In genomic region chr18:13482641-13482945, GRCh38 we compare ENCODE assay signal across 22 cellular contexts.
DNase-seq lines count a peak whose midpoint lies in the region; ATAC-seq and TF ChIP-seq lines count a peak whose summit lies in the region.
"Had no signal": no experiment of that assay in that cellular context is flagged by ENCODE, and none has a peak within 500 bp of the region (broad histone marks: within the 10 kb centered on the region; RNA-seq: fewer than 3 reads in every experiment).

No MANE protein-coding gene starts in this region.

- H3K4me1 ChIP-seq in prostate gland (replicated peaks), result no peaks in the 10 kb centered on the region
- H3K4me1 ChIP-seq: upper lobe of right lung had no signal

- no peaks in the 10 kb centered on the region for H3K27me3 ChIP-seq in prostate gland (replicated peaks; ENCODE audit: insufficient read depth)
- H3K27me3 ChIP-seq: cardiac muscle cell, upper lobe of right lung had no signal

- H3K9me3 Mint-ChIP-seq in activated naive CD8-positive, alpha-beta T cell treated with anti-CD3 and anti-CD28 coated beads, Interleukin-2, amount 10 ng/mL, durations not matched to agents 7 days and 5 days, result peaks cover 4% of the 10 kb centered on the region
- H3K9me3 Mint-ChIP-seq in stimulated activated effector memory CD8-positive, alpha-beta T cell treated with anti-CD3 and anti-CD28 coated beads, Interleukin-12 subunit alpha, Interleukin-12 subunit beta, amount 100 ng/mL, for 72 hours, result no peaks in the 10 kb centered on the region
- H3K9me3 Mint-ChIP-seq: activated CD4-positive, alpha-beta memory T cell treated with anti-CD3 and anti-CD28 coated beads for 36 hours had no signal

- no peak overlapping the region for H3K4me3 Mint-ChIP-seq in activated naive CD8-positive, alpha-beta T cell treated with anti-CD3 and anti-CD28 coated beads, Interleukin-2, amount 10 ng/mL, durations not matched to agents 7 days and 5 days
- no peak overlapping the region for H3K4me3 Mint-ChIP-seq in stimulated activated effector memory CD8-positive, alpha-beta T cell treated with anti-CD3 and anti-CD28 coated beads, Interleukin-12 subunit alpha, Interleukin-12 subunit beta, amount 100 ng/mL, for 72 hours
- H3K4me3 Mint-ChIP-seq: activated CD4-positive, alpha-beta memory T cell treated with anti-CD3 and anti-CD28 coated beads for 36 hours; activated T-cell treated with anti-CD3 and anti-CD28 coated beads, Interleukin-2, amount 50 U/mL, for 72 hours had no signal

- H3K9me3 ChIP-seq in prostate gland, result no peaks in the 10 kb centered on the region
- H3K9me3 ChIP-seq: upper lobe of right lung had no signal

- H3K27ac ChIP-seq in prostate gland, result no peak overlapping the region
- H3K27ac ChIP-seq: C4-2B, cardiac muscle cell, upper lobe of right lung had no signal

- intact Hi-C loops in prostate gland (cut with DNase I), result no loop called here

- peak overlapping the region; percentile 60 for H3K27ac Mint-ChIP-seq in activated naive CD8-positive, alpha-beta T cell treated with anti-CD3 and anti-CD28 coated beads, Interleukin-2, amount 10 ng/mL, durations not matched to agents 7 days and 5 days
- H3K27ac Mint-ChIP-seq in stimulated activated effector memory CD8-positive, alpha-beta T cell treated with anti-CD3 and anti-CD28 coated beads, Interleukin-12 subunit alpha, Interleukin-12 subunit beta, amount 100 ng/mL, for 72 hours, result peak overlapping the region; percentile 88
- H3K27ac Mint-ChIP-seq: activated CD4-positive, alpha-beta memory T cell treated with anti-CD3 and anti-CD28 coated beads for 36 hours; activated T-cell treated with anti-CD3 and anti-CD28 coated beads, Interleukin-2, amount 50 U/mL, for 72 hours had no signal

- POLR2A ChIA-PET in activated naive CD8-positive, alpha-beta T cell treated with anti-CD3 and anti-CD28 coated beads, Interleukin-2, amount 10 ng/mL, durations not matched to agents 7 days and 5 days (lab: Charles Lee), result no interaction called here

- H3K27me3 Mint-ChIP-seq in activated naive CD8-positive, alpha-beta T cell treated with anti-CD3 and anti-CD28 coated beads, Interleukin-2, amount 10 ng/mL, durations not matched to agents 7 days and 5 days, result no peaks in the 10 kb centered on the region
- H3K27me3 Mint-ChIP-seq: activated CD4-positive, alpha-beta memory T cell treated with anti-CD3 and anti-CD28 coated beads for 36 hours had no signal

- peak; percentile 0 for DNase-seq in activated CD8-positive, alpha-beta memory T cell treated with anti-CD3 and anti-CD28 coated beads, Interleukin-2, amount 50 U/mL, for 48 hours
- no peak for DNase-seq in activated CD8-positive, alpha-beta memory T cell treated with anti-CD3 and anti-CD28 coated beads for 24 hours
- no peak for DNase-seq in activated naive CD8-positive, alpha-beta T cell treated with anti-CD3 and anti-CD28 coated beads, Interleukin-2, amount 10 ng/mL, durations not matched to agents 7 days and 5 days
- DNase-seq in stimulated activated effector memory CD8-positive, alpha-beta T cell treated with anti-CD3 and anti-CD28 coated beads, Interleukin-12 subunit alpha, Interleukin-12 subunit beta, amount 100 ng/mL, for 72 hours (ENCODE audit: low spot score in 2 of 2), result no peak
- DNase-seq in NCI-H1105 treated with DMSO at 0.1 percent for 48 hours (lab: John Stamatoyannopoulos, UW), result no peak
- no peak for DNase-seq in prostate gland (ENCODE audit: low spot score)
- DNase-seq: activated CD4-positive, alpha-beta memory T cell treated with anti-CD3 and anti-CD28 coated beads for 36 hours; activated T-cell treated with anti-CD3 and anti-CD28 coated beads, Interleukin-2, amount 50 U/mL, for 72 hours; amniotic stem cell; DMS153; NCI-H1417; NCI-H2171 treated with DMSO at 0.1 percent for 48 hours; NCI-H69; stimulated activated CD4-positive, alpha-beta T cell treated with anti-CD3 and anti-CD28 coated beads, Interleukin-2, amount 100 ng/mL, for 24 hours; SW 1271; upper lobe of right lung had no signal

- no peaks in the 10 kb centered on the region for H3K36me3 ChIP-seq in prostate gland
- H3K36me3 ChIP-seq: cardiac muscle cell, upper lobe of right lung had no signal

- H3K4me3 ChIP-seq in prostate gland, result no peak overlapping the region
- H3K4me3 ChIP-seq: cardiac muscle cell, upper lobe of right lung had no signal

- H3K4me1 Mint-ChIP-seq in activated naive CD8-positive, alpha-beta T cell treated with anti-CD3 and anti-CD28 coated beads, Interleukin-2, amount 10 ng/mL, durations not matched to agents 7 days and 5 days, result peaks cover 20% of the 10 kb centered on the region
- H3K4me1 Mint-ChIP-seq in stimulated activated effector memory CD8-positive, alpha-beta T cell treated with anti-CD3 and anti-CD28 coated beads, Interleukin-12 subunit alpha, Interleukin-12 subunit beta, amount 100 ng/mL, for 72 hours, result peaks cover 32% of the 10 kb centered on the region

- TF ChIP-seq POLR2A in prostate gland (IDR thresholded peaks at IDR 0.05), result no peak

- ATAC-seq in HG03175 (IDR thresholded peaks at IDR 0.05; ENCODE audit: unreplicated experiment), result peak; percentile 24
- no peak for ATAC-seq in activated naive CD8-positive, alpha-beta T cell treated with anti-CD3 and anti-CD28 coated beads, Interleukin-2, amount 10 ng/mL, durations not matched to agents 7 days and 5 days (ENCODE audit: low read depth)
- no peak for ATAC-seq in stimulated activated effector memory CD8-positive, alpha-beta T cell treated with anti-CD3 and anti-CD28 coated beads, Interleukin-12 subunit alpha, Interleukin-12 subunit beta, amount 100 ng/mL, for 72 hours
- ATAC-seq in GM18519 (IDR thresholded peaks at IDR 0.05; ENCODE audit: low FRiP score, unreplicated experiment), result no peak
- ATAC-seq: activated T-cell treated with anti-CD3 and anti-CD28 coated beads, Interleukin-2, amount 50 U/mL, for 72 hours; esophagus mucosa; Right ventricle myocardium inferior; upper lobe of right lung had no signal

- peaks cover 41% of the 10 kb centered on the region for H3K36me3 Mint-ChIP-seq in activated naive CD8-positive, alpha-beta T cell treated with anti-CD3 and anti-CD28 coated beads, Interleukin-2, amount 10 ng/mL, durations not matched to agents 7 days and 5 days
- peaks cover 5% of the 10 kb centered on the region for H3K36me3 Mint-ChIP-seq in stimulated activated effector memory CD8-positive, alpha-beta T cell treated with anti-CD3 and anti-CD28 coated beads, Interleukin-12 subunit alpha, Interleukin-12 subunit beta, amount 100 ng/mL, for 72 hours

- TF ChIP-seq CTCF in prostate gland (IDR thresholded peaks at IDR 0.05), result no peak
